11 cellular contexts compared by ENCODE assay signal in genomic region chr19:49450405-49450804, GRCh38. TPM values are rescaled to one million over a fixed set of nuclear protein-coding genes. Genes with fewer than 3 reads are reported as not detected.
DNase-seq lines count a peak whose midpoint lies in the region; ATAC-seq and TF ChIP-seq lines count a peak whose summit lies in the region.
"Had no signal": no experiment of that assay in that cellular context is flagged by ENCODE, and none has a peak within 500 bp of the region (broad histone marks: within the 10 kb centered on the region; RNA-seq: fewer than 3 reads in every experiment).

No MANE protein-coding gene starts in this region.

- H3K18ac ChIP-seq in mesenchymal stem cell (ENCODE audit: low read depth in 1 of 2, low read length in 2 of 2), result no peak overlapping the region

- peaks cover 20% of the 10 kb centered on the region for H3K79me2 ChIP-seq in GM23338 (replicated peaks; ENCODE audit: insufficient read depth)

- H3K4me1 ChIP-seq in GM23338 (ENCODE audit: insufficient read depth) (peaks cover 21% of the 10 kb centered on the region; the same call in 1 of the 2 replicates), mesenchymal stem cell (ENCODE audit: control insufficient read depth, insufficient read depth, low read depth, low read length) (peaks cover 9% of the 10 kb centered on the region)

- H3K36me3 ChIP-seq in GM23338 (ENCODE audit: insufficient read depth) (peaks cover 4% of the 10 kb centered on the region; the same call in 1 of the 2 replicates), mesenchymal stem cell (ENCODE audit: control insufficient read depth in 1 of 2, insufficient read depth in 2 of 2, low read depth in 1 of 2, low read length in 2 of 2) (peaks cover 12 to 43% of the 10 kb centered on the region in 2 experiments)
- H3K36me3 ChIP-seq: brain microvascular endothelial cell had no signal

- H3K4me3 ChIP-seq in GM23338, result peak overlapping the region; percentile 66
- H3K4me3 ChIP-seq in mesenchymal stem cell (ENCODE audit: insufficient read depth in 1 of 2, low read depth in 1 of 2, low read length in 2 of 2), result peak overlapping the region in 1 of 2 experiments; percentile 90

- no peak overlapping the region for H3K23ac ChIP-seq in mesenchymal stem cell (ENCODE audit: low read length in 2 of 2)

- no peaks in the 10 kb centered on the region for H3K9me3 ChIP-seq in mesenchymal stem cell (ENCODE audit: control insufficient read depth, low read length)

- WGBS in mesenchymal stem cell, result 90% methylated on average over 7 of the region's 7 CpGs

- peaks cover 36% of the 10 kb centered on the region for H3K27me3 Mint-ChIP-seq in GM23338 (ENCODE audit: insufficient read depth, low read depth, poor library complexity)
- no peaks in the 10 kb centered on the region for H3K27me3 Mint-ChIP-seq in activated T-helper 2 cell treated with anti-CD3 and anti-CD28 coated beads, Interferon-gamma antibody, Interleukin-2, Interleukin-4, amounts not matched to agents 10 μg/mL and 5 μg/mL and 100 μg/mL, durations not matched to agents 14 hours and 24 hours and 36 hours (ENCODE audit: low read depth)

- peaks cover 8% of the 10 kb centered on the region; the same call in 1 of the 2 replicates for H4K20me1 ChIP-seq in GM23338 (replicated peaks; ENCODE audit: insufficient read depth)

- H3K14ac ChIP-seq in mesenchymal stem cell (ENCODE audit: low read length in 2 of 2), result no peak overlapping the region

- H3F3A ChIP-seq in GM23338 (replicated peaks; ENCODE audit: low read depth), result peaks cover 22% of the 10 kb centered on the region; the same call in 1 of the 2 replicates

- peak overlapping the region; percentile 95 for H3K4me3 Mint-ChIP-seq in GM23338
- peak overlapping the region; percentile 96 for H3K4me3 Mint-ChIP-seq in activated T-helper 2 cell treated with anti-CD3 and anti-CD28 coated beads, Interferon-gamma antibody, Interleukin-2, Interleukin-4, amounts not matched to agents 10 μg/mL and 5 μg/mL and 100 μg/mL, durations not matched to agents 14 hours and 24 hours and 36 hours (ENCODE audit: low read depth)

- H2BK15ac ChIP-seq in mesenchymal stem cell (ENCODE audit: low read depth, poor library complexity, severe bottlenecking), result no peak overlapping the region

- DNase-seq in GM23338 (ENCODE audit: low spot score) (no peak), mesenchymal stem cell (no peak), NCI-H345 treated with DMSO at 0.1 percent for 48 hours (lab: John Stamatoyannopoulos, UW; ENCODE audit: unreplicated experiment) (no peak), NOMO-1 treated with DMSO at 0.1 percent for 48 hours (lab: John Stamatoyannopoulos, UW; ENCODE audit: unreplicated experiment) (no peak)
- no peak for DNase-seq in activated T-helper 2 cell treated with anti-CD3 and anti-CD28 coated beads, Interferon-gamma antibody, Interleukin-2, Interleukin-4, amounts not matched to agents 10 μg/mL and 5 μg/mL and 100 μg/mL, durations not matched to agents 14 hours and 24 hours and 36 hours (ENCODE audit: low spot score)
- DNase-seq: brain microvascular endothelial cell, DMS53, left cardiac atrium had no signal

- no peak overlapping the region for H4K8ac ChIP-seq in mesenchymal stem cell (ENCODE audit: low read length)

- H3K27me3 ChIP-seq in GM23338 (ENCODE audit: insufficient read depth), result no peaks in the 10 kb centered on the region
- H3K27me3 ChIP-seq in mesenchymal stem cell (ENCODE audit: control insufficient read depth in 1 of 2, insufficient read depth in 1 of 2, low read length in 2 of 2), result no peaks in the 10 kb centered on the region
- H3K27me3 ChIP-seq: brain microvascular endothelial cell had no signal

- H3K79me1 ChIP-seq in mesenchymal stem cell (replicated peaks; ENCODE audit: low read length, poor library complexity, severe bottlenecking), result peaks cover 32% of the 10 kb centered on the region

- intact Hi-C loops in activated T-helper 2 cell treated with anti-CD3 and anti-CD28 coated beads, Interferon-gamma antibody, Interleukin-2, Interleukin-4, amounts not matched to agents 10 μg/mL and 5 μg/mL and 100 μg/mL, durations not matched to agents 14 hours and 24 hours and 36 hours (cut with micrococcal nuclease), result loop anchor here (5.0 kb wide), 1 partner anchor 47 kb away; the partner anchor contains the start of gene RPS11

- H4K91ac ChIP-seq in mesenchymal stem cell (ENCODE audit: low read length), result no peak overlapping the region

- no peak overlapping the region; the same call in 1 of the 2 replicates for H3K27ac Mint-ChIP-seq in GM23338
- peak overlapping the region; percentile 100 for H3K27ac Mint-ChIP-seq in activated T-helper 2 cell treated with anti-CD3 and anti-CD28 coated beads, Interferon-gamma antibody, Interleukin-2, Interleukin-4, amounts not matched to agents 10 μg/mL and 5 μg/mL and 100 μg/mL, durations not matched to agents 14 hours and 24 hours and 36 hours

- H3K9me2 ChIP-seq in GM23338 (ENCODE audit: insufficient read depth), result no peaks in the 10 kb centered on the region

- no peak overlapping the region for H3K4ac ChIP-seq in mesenchymal stem cell (ENCODE audit: low read depth in 1 of 2, low read length in 2 of 2)

- H2AFZ ChIP-seq in GM23338 (no peak overlapping the region), mesenchymal stem cell (ENCODE audit: low read depth, low read length) (no peak overlapping the region)

- TF ChIP-seq CTCF in 22Rv1 (IDR thresholded peaks at IDR 0.05), result no peak
- TF ChIP-seq CTCF in GM23338 (conservative IDR thresholded peaks at IDR 0.05; ENCODE audit: low read depth in 2 of 2), result no peak

- peaks cover 23% of the 10 kb centered on the region for H3K4me1 Mint-ChIP-seq in GM23338
- H3K4me1 Mint-ChIP-seq in activated T-helper 2 cell treated with anti-CD3 and anti-CD28 coated beads, Interferon-gamma antibody, Interleukin-2, Interleukin-4, amounts not matched to agents 10 μg/mL and 5 μg/mL and 100 μg/mL, durations not matched to agents 14 hours and 24 hours and 36 hours (ENCODE audit: low read depth), result peaks cover 29% of the 10 kb centered on the region

- H2BK5ac ChIP-seq in mesenchymal stem cell (ENCODE audit: low read depth, low read length, poor library complexity, severe bottlenecking), result no peak overlapping the region

- H3K9ac ChIP-seq in mesenchymal stem cell (ENCODE audit: low read length), result peak overlapping the region; percentile 89

- no peak overlapping the region for H2BK120ac ChIP-seq in mesenchymal stem cell (ENCODE audit: low read depth, low read length)

- H3K27ac ChIP-seq in 22Rv1, result peak overlapping the region; percentile 91
- H3K27ac ChIP-seq in GM23338 (ENCODE audit: low read depth), result 0 out of 2 replicates have a peak overlapping the region, but pooled peaks have one; percentile 32
- H3K27ac ChIP-seq in mesenchymal stem cell (ENCODE audit: low read length, poor library complexity, severe bottlenecking), result no peak overlapping the region
- H3K27ac ChIP-seq: brain microvascular endothelial cell had no signal

- ATAC-seq in GM23338, result no peak
- ATAC-seq in GM18502 (IDR thresholded peaks at IDR 0.05; ENCODE audit: poor library complexity, unreplicated experiment), result no peak
- no peak for ATAC-seq in HG03342 (IDR thresholded peaks at IDR 0.05; ENCODE audit: unreplicated experiment)
- ATAC-seq: left cardiac atrium had no signal

- H2AK5ac ChIP-seq in mesenchymal stem cell (ENCODE audit: low read length, severe bottlenecking), result peak overlapping the region; percentile 5

- peaks cover 54% of the 10 kb centered on the region for H3K36me3 Mint-ChIP-seq in GM23338 (ENCODE audit: low read depth)
- peaks cover 52% of the 10 kb centered on the region for H3K36me3 Mint-ChIP-seq in activated T-helper 2 cell treated with anti-CD3 and anti-CD28 coated beads, Interferon-gamma antibody, Interleukin-2, Interleukin-4, amounts not matched to agents 10 μg/mL and 5 μg/mL and 100 μg/mL, durations not matched to agents 14 hours and 24 hours and 36 hours (ENCODE audit: low read depth)

- peaks cover 9% of the 10 kb centered on the region; the same call in 2 of the 3 replicates for H3K9me3 Mint-ChIP-seq in GM23338
- no peaks in the 10 kb centered on the region for H3K9me3 Mint-ChIP-seq in activated T-helper 2 cell treated with anti-CD3 and anti-CD28 coated beads, Interferon-gamma antibody, Interleukin-2, Interleukin-4, amounts not matched to agents 10 μg/mL and 5 μg/mL and 100 μg/mL, durations not matched to agents 14 hours and 24 hours and 36 hours

- H3K4me2 ChIP-seq in GM23338, result peak overlapping the region; percentile 75
- H3K4me2 ChIP-seq in mesenchymal stem cell (ENCODE audit: low read length, poor library complexity, severe bottlenecking), result peak overlapping the region; percentile 36

- no peak overlapping the region for H2BK12ac ChIP-seq in mesenchymal stem cell (ENCODE audit: low read length in 2 of 2)

RNA-seq across cellular contexts. Expression of gene PIH1D1, which starts 1.2 kb away (rescaled TPM):
- total RNA-seq in GM23338 (2014; rRNA removed; shearing (Covaris generic)), result 147 and 164 TPM in 2 replicates
- 93.6 and 103 TPM in 2 replicates for polyA plus RNA-seq in GM23338 (2016; fragmentation: Nextera tagmentation; extraction: Ambion mirVana)
- 136 and 138 TPM in 2 replicates for total RNA-seq in activated T-helper 2 cell treated with anti-CD3 and anti-CD28 coated beads, Interferon-gamma antibody, Interleukin-2, Interleukin-4, amounts not matched to agents 10 μg/mL and 5 μg/mL and 100 μg/mL, durations not matched to agents 14 hours and 24 hours and 36 hours
- 54.8 TPM for polyA plus RNA-seq in mesenchymal stem cell (2013, experiment 1 of 2)
- 53.7 TPM for polyA plus RNA-seq in mesenchymal stem cell (2013, experiment 2 of 2)

RNA-seq across cellular contexts. Expression of gene ALDH16A1, which starts 2.6 kb away (rescaled TPM):
- total RNA-seq in GM23338 (2014; rRNA removed; shearing (Covaris generic)), result 57.3 and 62.3 TPM in 2 replicates
- polyA plus RNA-seq in GM23338 (2016; fragmentation: Nextera tagmentation; extraction: Ambion mirVana), result 16.8 and 20.0 TPM in 2 replicates
- 26.4 and 32.5 TPM in 2 replicates for total RNA-seq in activated T-helper 2 cell treated with anti-CD3 and anti-CD28 coated beads, Interferon-gamma antibody, Interleukin-2, Interleukin-4, amounts not matched to agents 10 μg/mL and 5 μg/mL and 100 μg/mL, durations not matched to agents 14 hours and 24 hours and 36 hours
- polyA plus RNA-seq in mesenchymal stem cell (2013, experiment 1 of 2), result 7.6 TPM
- 6.8 TPM for polyA plus RNA-seq in mesenchymal stem cell (2013, experiment 2 of 2)

RNA-seq across cellular contexts. Expression of gene SLC17A7, which starts 9.1 kb away (rescaled TPM):
- total RNA-seq in GM23338 (2014; rRNA removed; shearing (Covaris generic)), result 0.90 and 1.6 TPM in 2 replicates
- 1.5 TPM in 2 replicates for polyA plus RNA-seq in GM23338 (2016; fragmentation: Nextera tagmentation; extraction: Ambion mirVana)
- total RNA-seq in activated T-helper 2 cell treated with anti-CD3 and anti-CD28 coated beads, Interferon-gamma antibody, Interleukin-2, Interleukin-4, amounts not matched to agents 10 μg/mL and 5 μg/mL and 100 μg/mL, durations not matched to agents 14 hours and 24 hours and 36 hours, result 0.16 TPM in 1 of 2 replicates, not detected in the other
- 0.66 TPM for polyA plus RNA-seq in mesenchymal stem cell (2013, experiment 1 of 2)
- polyA plus RNA-seq in mesenchymal stem cell (2013, experiment 2 of 2), result 0.63 TPM

RNA-seq across cellular contexts. Expression of gene FLT3LG, which starts 23.6 kb away (rescaled TPM):
- total RNA-seq in GM23338 (2014; rRNA removed; shearing (Covaris generic)), result 0.49 TPM in 1 of 2 replicates, not detected in the other
- polyA plus RNA-seq in GM23338 (2016; fragmentation: Nextera tagmentation; extraction: Ambion mirVana), result 1.8 and 3.3 TPM in 2 replicates
- total RNA-seq in activated T-helper 2 cell treated with anti-CD3 and anti-CD28 coated beads, Interferon-gamma antibody, Interleukin-2, Interleukin-4, amounts not matched to agents 10 μg/mL and 5 μg/mL and 100 μg/mL, durations not matched to agents 14 hours and 24 hours and 36 hours, result 49.3 and 57.9 TPM in 2 replicates
- 11.9 TPM for polyA plus RNA-seq in mesenchymal stem cell (2013, experiment 1 of 2)
- 12.5 TPM for polyA plus RNA-seq in mesenchymal stem cell (2013, experiment 2 of 2)

RNA-seq across cellular contexts. Expression of gene GFY, which starts 25.2 kb away (rescaled TPM):
- not detected in 2 replicates for total RNA-seq in GM23338 (2014; rRNA removed; shearing (Covaris generic))
- polyA plus RNA-seq in GM23338 (2016; fragmentation: Nextera tagmentation; extraction: Ambion mirVana), result 1.2 and 1.7 TPM in 2 replicates
- not detected in 2 replicates for total RNA-seq in activated T-helper 2 cell treated with anti-CD3 and anti-CD28 coated beads, Interferon-gamma antibody, Interleukin-2, Interleukin-4, amounts not matched to agents 10 μg/mL and 5 μg/mL and 100 μg/mL, durations not matched to agents 14 hours and 24 hours and 36 hours
- not detected for polyA plus RNA-seq in mesenchymal stem cell (2013, experiment 1 of 2)
- not detected for polyA plus RNA-seq in mesenchymal stem cell (2013, experiment 2 of 2)
- total RNA-seq: left cardiac atrium had no signal
